ENCODE assay signal across 14 cellular contexts in genomic region chr19:23784274-23784673, GRCh38.
"Had no signal": no experiment of that assay in that cellular context is flagged by ENCODE, and none has a peak within 500 bp of the region (broad histone marks: within the 10 kb centered on the region; RNA-seq: fewer than 3 reads in every experiment).

No MANE protein-coding gene starts in this region.

- H3K4me1 Mint-ChIP-seq: stimulated activated naive B cell treated with anti-CD40 and anti-IgM and Interleukin-4, amounts not matched to agents 10 μg/mL and 1 μg/mL and 100 μg/mL, for 72 hours had no signal

- H3K27ac Mint-ChIP-seq: dendritic cell treated with granulocyte-macrophage colony-stimulating factor and Interleukin-4, amounts not matched to agents 40 ng/mL and 50 ng/mL, for 4 days; stimulated activated naive B cell treated with anti-CD40 and anti-IgM and Interleukin-4, amounts not matched to agents 10 μg/mL and 1 μg/mL and 100 μg/mL, for 72 hours had no signal

- H3K4me1 ChIP-seq: foreskin keratinocyte, spleen had no signal

- H3K36me3 ChIP-seq: neutrophil had no signal

- H3K27me3 Mint-ChIP-seq: dendritic cell treated with granulocyte-macrophage colony-stimulating factor and Interleukin-4, amounts not matched to agents 40 ng/mL and 50 ng/mL, for 4 days; naive thymus-derived CD8-positive, alpha-beta T cell; stimulated activated naive B cell treated with anti-CD40 and anti-IgM and Interleukin-4, amounts not matched to agents 10 μg/mL and 1 μg/mL and 100 μg/mL, for 72 hours had no signal

- H3K4me3 ChIP-seq: spleen had no signal

- H3K27me3 ChIP-seq: foreskin keratinocyte, neutrophil, spleen had no signal

- DNase-seq: foreskin keratinocyte; kidney; left cardiac atrium; mesendoderm; naive thymus-derived CD8-positive, alpha-beta T cell; posterior cingulate gyrus; spleen; stimulated activated CD4-positive, alpha-beta T cell treated with anti-CD3 and anti-CD28 coated beads, Interleukin-15, amount 100 ng/mL, for 24 hours; stimulated activated CD4-positive, alpha-beta T cell treated with anti-CD3 and anti-CD28 coated beads, Interleukin-1b, Interleukin-23, amount 100 ng/mL, for 48 hours; stimulated activated CD4-positive, alpha-beta T cell treated with anti-CD3 and anti-CD28 coated beads, Interleukin-4, amount 100 ng/mL, for 24 hours; stimulated activated naive B cell treated with anti-CD40 and anti-IgM and Interleukin-4, amounts not matched to agents 10 μg/mL and 1 μg/mL and 100 μg/mL, for 72 hours had no signal

- H3K27ac ChIP-seq: foreskin keratinocyte, neutrophil, spleen had no signal

- H3K9me3 ChIP-seq: neutrophil had no signal

- ATAC-seq: foreskin keratinocyte; left cardiac atrium; naive thymus-derived CD8-positive, alpha-beta T cell; sciatic nerve had no signal

- H3K4me3 Mint-ChIP-seq: dendritic cell treated with granulocyte-macrophage colony-stimulating factor and Interleukin-4, amounts not matched to agents 40 ng/mL and 50 ng/mL, for 4 days; naive thymus-derived CD8-positive, alpha-beta T cell; stimulated activated naive B cell treated with anti-CD40 and anti-IgM and Interleukin-4, amounts not matched to agents 10 μg/mL and 1 μg/mL and 100 μg/mL, for 72 hours had no signal
